ENCODE assay signal across 11 cellular contexts in the genomic region with DNA sequence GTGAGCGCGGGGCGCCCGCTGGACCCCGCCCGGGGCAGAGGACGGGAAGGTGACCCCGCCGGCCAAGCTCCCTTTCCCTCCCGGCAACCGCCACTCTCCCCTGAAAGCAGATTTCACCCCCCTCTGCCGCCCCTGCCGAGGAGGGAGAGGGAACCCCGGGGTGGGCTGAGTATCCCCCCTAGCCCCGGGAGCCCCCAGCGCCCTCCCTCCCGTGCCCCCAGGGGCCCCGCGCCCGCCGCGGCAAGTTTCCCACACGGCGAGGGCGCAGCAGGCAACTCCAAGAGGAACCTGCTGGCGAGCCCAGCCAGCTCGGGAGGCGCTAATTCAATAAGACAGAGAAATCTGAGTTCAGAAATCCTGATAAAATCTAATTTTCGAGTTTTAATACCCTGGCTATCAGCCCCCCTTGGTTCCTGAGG. TPM values are rescaled to one million over a fixed set of nuclear protein-coding genes. Genes with fewer than 3 reads are reported as not detected.
DNase-seq lines count a peak whose midpoint lies in the region; ATAC-seq and TF ChIP-seq lines count a peak whose summit lies in the region.
"Had no signal": no experiment of that assay in that cellular context is flagged by ENCODE, and none has a peak within 500 bp of the region (broad histone marks: within the 10 kb centered on the region; RNA-seq: fewer than 3 reads in every experiment).

No MANE protein-coding gene starts in this region.

- intact Hi-C loops in adrenal gland (cut with DNase I) = loop anchor here in 1 of 2 donors (10.0 kb wide), 1 partner anchor 759 kb away; no protein-coding TSS in a partner anchor

- H3K27ac ChIP-seq in WERI-Rb-1 (peak overlapping the region; percentile 88), suprapubic skin (no peak overlapping the region), adrenal gland (no peak overlapping the region)

- no peak for TF ChIP-seq CTCF in WERI-Rb-1 (IDR thresholded peaks at IDR 0.05; ENCODE audit: low read depth, low read length)
- no peak for TF ChIP-seq CTCF in suprapubic skin (IDR thresholded peaks at IDR 0.05)
- no peak for TF ChIP-seq CTCF in adrenal gland (IDR thresholded peaks at IDR 0.05)

- ATAC-seq in GM21360 (IDR thresholded peaks at IDR 0.05; ENCODE audit: unreplicated experiment) = no peak
- ATAC-seq: activated CD4-positive, CD25-positive, alpha-beta regulatory T cell treated with anti-CD3 and anti-CD28 coated beads, Interleukin-2, amount 50 U/mL, for 24 hours had no signal

- H3K36me3 ChIP-seq in WERI-Rb-1 (peaks cover 38% of the 10 kb centered on the region), suprapubic skin (no peaks in the 10 kb centered on the region), adrenal gland (replicated peaks in 1 of 2) (no peaks in the 10 kb centered on the region)
- H3K36me3 ChIP-seq: BE2C had no signal

- no peaks in the 10 kb centered on the region for H3K27me3 ChIP-seq in WERI-Rb-1 (ENCODE audit: insufficient read depth, low read depth, severe bottlenecking)
- H3K27me3 ChIP-seq in suprapubic skin = peaks cover 96% of the 10 kb centered on the region
- peaks cover 17% of the 10 kb centered on the region for H3K27me3 ChIP-seq in adrenal gland

- 4% methylated on average over 20 of the region's 29 CpGs for WGBS in suprapubic skin
- 6 to 21% (median 11%) methylated on average over 3 to 28 of the region's 29 CpGs for WGBS in adrenal gland, 4 donors

- DNase-seq in NOMO-1 (lab: John Stamatoyannopoulos, UW; ENCODE audit: unreplicated experiment in 2 of 2) (peak; percentile 10 to 14), NOMO-1 treated with dmso at 0.1 percent for 144 hours (lab: John Stamatoyannopoulos, UW; ENCODE audit: unreplicated experiment) (no peak), WERI-Rb-1 (peak; percentile 52), suprapubic skin (ENCODE audit: low spot score in 2 of 2) (no peak), adrenal gland (no peak)
- DNase-seq in activated effector memory CD4-positive, alpha-beta T cell treated with anti-CD3 and anti-CD28 coated beads, Interleukin-2, amount 50 U/mL, for 16 hours = no peak
- DNase-seq: BE2C; stimulated activated CD4-positive, alpha-beta T cell treated with anti-CD3 and anti-CD28 coated beads, Interleukin-12 subunit alpha, Interleukin-12 subunit beta, amount 100 ng/mL, for 4 hours had no signal

- no peaks in the 10 kb centered on the region for H3K9me3 ChIP-seq in WERI-Rb-1 (ENCODE audit: severe bottlenecking)
- no peaks in the 10 kb centered on the region for H3K9me3 ChIP-seq in suprapubic skin
- H3K9me3 ChIP-seq in adrenal gland (replicated peaks in 1 of 3) = no peaks in the 10 kb centered on the region
- H3K9me3 ChIP-seq: BE2C had no signal

- H3K4me1 ChIP-seq in suprapubic skin (peaks cover 45% of the 10 kb centered on the region), adrenal gland (replicated peaks in 1 of 2) (peaks cover 19 to 41% of the 10 kb centered on the region in 2 donors)

- H3K4me3 ChIP-seq in WERI-Rb-1 (ENCODE audit: low read depth, low read length) (peak overlapping the region; percentile 86), iPS-11a (ENCODE audit: low read depth, low read length) (peak overlapping the region; percentile 30), suprapubic skin (peak overlapping the region; percentile 75), adrenal gland (peak overlapping the region in 1 of 4 donors; percentile 95)

- TF ChIP-seq POLR2A in suprapubic skin (IDR thresholded peaks at IDR 0.05) = no peak
- TF ChIP-seq POLR2A in adrenal gland (IDR thresholded peaks at IDR 0.05) = no peak

- TF ChIP-seq EP300 in suprapubic skin (IDR thresholded peaks at IDR 0.05) = no peak

RNA-seq across cellular contexts. Expression of gene NTNG2, which starts 1.6 kb away (rescaled TPM):
- total RNA-seq in suprapubic skin (under 1 TPM; 0.08 to 0.80 (median 0.37) TPM), adrenal gland (10 to 100 TPM in 4 of 8 donors, 1 to 10 TPM in 4; 1.1 to 21.6 (median 10.4) TPM)
- polyA plus RNA-seq in adrenal gland = 1 to 10 TPM in 2 of 3 donors, under 1 TPM in 1; 0.37 to 6.0 (median 2.2) TPM

Comparison
In these comparisons a context has a peak if more than half of its experiments do, and no peak if none do; other contexts are left out.
1. DNase-seq: peak in NOMO-1 (2 of 2) and WERI-Rb-1 (single experiment); none in NOMO-1 treated with dmso at 0.1 percent for 144 hours (single experiment), suprapubic skin (0 of 2), adrenal gland (0 of 7) and activated effector memory CD4-positive, alpha-beta T cell treated with anti-CD3 and anti-CD28 coated beads, Interleukin-2, amount 50 U/mL, for 16 hours (single experiment).